In the genomic region with DNA sequence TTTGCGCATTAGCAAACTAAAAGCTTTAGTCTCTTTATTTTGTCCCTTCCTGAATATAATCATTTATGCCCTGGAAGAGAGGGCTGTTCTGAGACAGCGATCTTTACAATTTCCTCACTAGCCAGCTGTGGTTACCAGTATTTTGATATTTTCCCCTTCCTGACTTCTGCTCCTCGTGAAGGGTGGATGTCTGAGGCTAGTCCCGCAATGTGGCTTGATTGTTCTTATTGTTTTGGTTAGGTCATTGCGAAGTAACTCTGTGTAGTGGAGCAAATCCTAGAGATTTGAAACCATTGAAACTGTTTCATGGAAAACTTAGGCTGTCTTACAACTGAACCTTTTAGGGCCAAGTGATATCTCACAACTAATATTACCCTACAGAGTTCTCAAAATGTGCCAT, we compare ENCODE assay signal across 11 cellular contexts. TPM values are rescaled to one million over a fixed set of nuclear protein-coding genes. Genes with fewer than 3 reads are reported as not detected.
DNase-seq lines count a peak whose midpoint lies in the region; ATAC-seq and TF ChIP-seq lines count a peak whose summit lies in the region.
"Had no signal": no experiment of that assay in that cellular context is flagged by ENCODE, and none has a peak within 500 bp of the region (broad histone marks: within the 10 kb centered on the region; RNA-seq: fewer than 3 reads in every experiment).

No MANE protein-coding gene starts in this region.

- H3K9me2 ChIP-seq in OCI-LY1 (ENCODE audit: low read depth, low read length) = no peaks in the 10 kb centered on the region

- peaks cover 3% of the 10 kb centered on the region for H3K36me3 Mint-ChIP-seq in endothelial cell (ENCODE audit: low read depth, unreplicated experiment)

- H3K79me2 ChIP-seq in OCI-LY1 (ENCODE audit: insufficient read depth, low read length) = peaks cover 39% of the 10 kb centered on the region

- peak overlapping the region; percentile 63 for H3K4me3 Mint-ChIP-seq in endothelial cell (ENCODE audit: unreplicated experiment)

- peaks cover 32% of the 10 kb centered on the region; the same call in 1 of the 2 replicates for H3K36me3 ChIP-seq in OCI-LY1 (ENCODE audit: insufficient read depth, low read length)
- peaks cover 0 to 11% (median 0%) of the 10 kb centered on the region in 4 donors for H3K36me3 ChIP-seq in sigmoid colon

- no peak for TF ChIP-seq POLR2A in sigmoid colon (IDR thresholded peaks at IDR 0.05)

- no peaks in the 10 kb centered on the region for H3F3A ChIP-seq in OCI-LY1 (ENCODE audit: insufficient read depth, low read length)

- H3K4me3 ChIP-seq in OCI-LY1 (ENCODE audit: low read depth, low read length, poor library complexity, severe bottlenecking) = no peak overlapping the region
- peak overlapping the region in 1 of 4 donors; percentile 70 for H3K4me3 ChIP-seq in sigmoid colon

- intact Hi-C loops in sigmoid colon (cut with DNase I) = loop anchor here (5.0 to 10.0 kb wide), 2 partner anchors 391 to 528 kb away; no protein-coding TSS in a partner anchor

- H3K27ac Mint-ChIP-seq in endothelial cell (ENCODE audit: unreplicated experiment) = peak overlapping the region; percentile 77

- no peaks in the 10 kb centered on the region for H3K27me3 ChIP-seq in OCI-LY1 (ENCODE audit: insufficient read depth, low read length)
- H3K27me3 ChIP-seq in sigmoid colon = no peaks in the 10 kb centered on the region

- no peaks in the 10 kb centered on the region for H4K20me1 ChIP-seq in OCI-LY1 (ENCODE audit: insufficient read depth, low read length)

- no peak for TF ChIP-seq CTCF in OCI-LY1 (IDR thresholded peaks at IDR 0.05; ENCODE audit: low read length)
- TF ChIP-seq CTCF in endothelial cell (IDR thresholded peaks at IDR 0.05; ENCODE audit: unreplicated experiment) = no peak
- no peak for TF ChIP-seq CTCF in sigmoid colon (IDR thresholded peaks at IDR 0.05)

- peak; percentile 17 to 27 for DNase-seq in NOMO-1 (lab: John Stamatoyannopoulos, UW; ENCODE audit: unreplicated experiment in 2 of 2)
- DNase-seq in NOMO-1 treated with dmso at 0.1 percent for 144 hours (lab: John Stamatoyannopoulos, UW; ENCODE audit: unreplicated experiment) = no peak
- no peak for DNase-seq in endothelial cell (ENCODE audit: low spot score)
- DNase-seq in sigmoid colon = no peak
- DNase-seq in T1000 (lab: John Stamatoyannopoulos, UW) = no peak
- no peak for DNase-seq in NCI-H510A (lab: John Stamatoyannopoulos, UW)
- DNase-seq: NCI-H1694 treated with DMSO at 0.1 percent for 48 hours had no signal

- H3K9me3 ChIP-seq in OCI-LY1 (ENCODE audit: low read length) = no peaks in the 10 kb centered on the region
- H3K9me3 ChIP-seq in sigmoid colon = no peaks in the 10 kb centered on the region

- WGBS in sigmoid colon, 2 donors = 82 to 91% methylated on average over 5 of the region's 5 CpGs

- H3K27ac ChIP-seq in OCI-LY1 (ENCODE audit: low read depth, low read length, poor library complexity, severe bottlenecking) (no peak overlapping the region), sigmoid colon (peak overlapping the region; percentile 69 to 96 (median 94))
- H3K27ac ChIP-seq: RWPE1 had no signal

- no peak overlapping the region for H2AFZ ChIP-seq in OCI-LY1 (ENCODE audit: low read length)

- no peaks in the 10 kb centered on the region for H3K9me3 Mint-ChIP-seq in endothelial cell (ENCODE audit: unreplicated experiment)

- H3K4me1 ChIP-seq in OCI-LY1 (ENCODE audit: insufficient read depth, low read length, severe bottlenecking) (peaks cover 21% of the 10 kb centered on the region), sigmoid colon (peaks cover 0 to 71% (median 64%) of the 10 kb centered on the region in 4 donors)

- no peak overlapping the region for H3K9ac ChIP-seq in OCI-LY1 (ENCODE audit: low read length)

- no peak for TF ChIP-seq EP300 in sigmoid colon (IDR thresholded peaks at IDR 0.05)

- ATAC-seq in HG03097 (IDR thresholded peaks at IDR 0.05; ENCODE audit: low FRiP score, unreplicated experiment) = no peak
- ATAC-seq: HCT116 had no signal

- peaks cover 2% of the 10 kb centered on the region for H3K27me3 Mint-ChIP-seq in endothelial cell (ENCODE audit: unreplicated experiment)

- H3K4me1 Mint-ChIP-seq in endothelial cell (ENCODE audit: unreplicated experiment) = peaks cover 37% of the 10 kb centered on the region

- H3K4me2 ChIP-seq in OCI-LY1 (ENCODE audit: low read length) = 0 out of 2 replicates have a peak overlapping the region, but pooled peaks have one; percentile 79

RNA-seq across cellular contexts. Expression of a gene that starts 2.4 kb away (rescaled TPM):
- total RNA-seq in endothelial cell (ENCODE audit: unreplicated experiment) = 52.0 TPM
- 100 to 1,000 TPM; 178 to 324 (median 239) TPM for total RNA-seq in sigmoid colon
- 100 to 1,000 TPM; 110 to 208 (median 152) TPM for polyA plus RNA-seq in sigmoid colon

Comparison
In these comparisons a context has a peak if more than half of its experiments do, and no peak if none do; other contexts are left out.
1. DNase-seq: peak in NOMO-1 (2 of 2); none in NOMO-1 treated with dmso at 0.1 percent for 144 hours (single experiment), endothelial cell (single experiment), sigmoid colon (single experiment), T1000 (single experiment) and NCI-H510A (single experiment).